Comparison of ENCODE assay signal across 9 cellular contexts in genomic region chr1:45013551-45014209, GRCh38. TPM values are rescaled to one million over a fixed set of nuclear protein-coding genes. Genes with fewer than 3 reads are reported as not detected.
DNase-seq lines count a peak whose midpoint lies in the region; ATAC-seq and TF ChIP-seq lines count a peak whose summit lies in the region.
"Had no signal": no experiment of that assay in that cellular context is flagged by ENCODE, and none has a peak within 500 bp of the region (broad histone marks: within the 10 kb centered on the region; RNA-seq: fewer than 3 reads in every experiment).

No MANE protein-coding gene starts in this region.

- H3K9me2 ChIP-seq in PC-3 (replicated peaks; ENCODE audit: low read length), result no peaks in the 10 kb centered on the region

- H3K27ac Mint-ChIP-seq in T-helper 2 cell treated with Interferon-gamma antibody and Interleukin-4, amounts not matched to agents 5 μg/mL and 100 μg/mL, for 36 hours, result no peak overlapping the region

- H3K27me3 ChIP-seq in PC-3 (ENCODE audit: low read length), result no peaks in the 10 kb centered on the region
- H3K27me3 ChIP-seq in skeletal muscle satellite cell (ENCODE audit: control insufficient read depth, insufficient read depth, low read length), result no peaks in the 10 kb centered on the region
- H3K27me3 ChIP-seq: SJCRH30 had no signal

- H3K27ac ChIP-seq in PC-3 (ENCODE audit: low read length), result no peak overlapping the region
- H3K27ac ChIP-seq: SJCRH30 had no signal

- CTCF ChIA-PET in PC-3 (lab: Charles Lee), result interaction anchor here (0.7 to 3.2 kb wide), 7 partner anchors 220 to 478 kb away, joined by 3 to 28 read pairs (median 5); partner anchors contain the start of gene RNU5D-1

- H3K4me1 ChIP-seq in PC-3 (ENCODE audit: insufficient read depth, low read length) (peaks cover 25% of the 10 kb centered on the region), skeletal muscle satellite cell (ENCODE audit: control insufficient read depth, insufficient read depth, low read length) (peaks cover 25% of the 10 kb centered on the region)
- H3K4me1 ChIP-seq: SJCRH30 had no signal

- peaks cover 28% of the 10 kb centered on the region for H3K4me1 Mint-ChIP-seq in T-helper 2 cell treated with Interferon-gamma antibody and Interleukin-4, amounts not matched to agents 5 μg/mL and 100 μg/mL, for 36 hours (ENCODE audit: low read depth)

- DNase-seq in T-helper 2 cell treated with Interferon-gamma antibody and Interleukin-4, amounts not matched to agents 5 μg/mL and 100 μg/mL, for 36 hours (ENCODE audit: low spot score), result no peak
- DNase-seq in T-helper 2 cell (no peak), PC-3 (no peak), erythroblast (lab: John Stamatoyannopoulos, UW) (peak; percentile 34 to 53), NCI-H2196 (lab: John Stamatoyannopoulos, UW; ENCODE audit: unreplicated experiment) (no peak), cortex of kidney (lab: John Stamatoyannopoulos, UW) (no peak), NCI-H128 (lab: John Stamatoyannopoulos, UW; ENCODE audit: unreplicated experiment) (no peak)

- no peak for TF ChIP-seq CTCF in PC-3 (conservative IDR thresholded peaks at IDR 0.05; ENCODE audit: low read depth, low read length)

- no peaks in the 10 kb centered on the region for H4K20me1 ChIP-seq in PC-3 (ENCODE audit: low read length)

- TF ChIP-seq POLR2A in erythroblast (IDR thresholded peaks at IDR 0.05; ENCODE audit: low read length), result no peak

- no peaks in the 10 kb centered on the region for H3F3A ChIP-seq in PC-3 (ENCODE audit: low read length, unreplicated experiment)

- H3K4me3 Mint-ChIP-seq in T-helper 2 cell treated with Interferon-gamma antibody and Interleukin-4, amounts not matched to agents 5 μg/mL and 100 μg/mL, for 36 hours, result peak overlapping the region; percentile 93

- peak overlapping the region; percentile 98 for H3K4me2 ChIP-seq in PC-3 (ENCODE audit: low read length)
- peak overlapping the region; percentile 84 for H3K4me2 ChIP-seq in skeletal muscle satellite cell (ENCODE audit: low read length)

- peak overlapping the region; percentile 70; the same call in 1 of the 2 replicates for H3K9ac ChIP-seq in PC-3 (ENCODE audit: low read length)
- H3K9ac ChIP-seq in skeletal muscle satellite cell (ENCODE audit: low read depth, low read length), result peak overlapping the region; percentile 87

- H3K79me2 ChIP-seq in PC-3 (ENCODE audit: low read length), result peaks cover 27% of the 10 kb centered on the region

- peaks cover 13% of the 10 kb centered on the region for H3K36me3 Mint-ChIP-seq in T-helper 2 cell treated with Interferon-gamma antibody and Interleukin-4, amounts not matched to agents 5 μg/mL and 100 μg/mL, for 36 hours (ENCODE audit: low read depth)

- H3K36me3 ChIP-seq in PC-3 (ENCODE audit: low read depth, low read length), result no peaks in the 10 kb centered on the region
- peaks cover 29% of the 10 kb centered on the region for H3K36me3 ChIP-seq in skeletal muscle satellite cell (ENCODE audit: insufficient read depth, low read length)

- no TSS peak for BruUV-seq in PC-3 (replicated peaks; lab: Mats Ljungman, UMichigan)

- POLR2A ChIA-PET in PC-3 (lab: Charles Lee; ENCODE audit: unreplicated experiment), result interaction anchor here (0.5 to 0.6 kb wide), 2 partner anchors 283 to 477 kb away, joined by 3 read pairs; partner anchors contain the start of gene TESK2

- intact Hi-C loops in PC-3 (cut with micrococcal nuclease), result loop anchor here (1.0 to 5.0 kb wide), 5 partner anchors 86 to 327 kb away; partner anchors contain the start of genes MUTYH and TOE1

- H3K9me3 Mint-ChIP-seq in T-helper 2 cell treated with Interferon-gamma antibody and Interleukin-4, amounts not matched to agents 5 μg/mL and 100 μg/mL, for 36 hours, result no peaks in the 10 kb centered on the region

- no peak overlapping the region for H2AFZ ChIP-seq in PC-3 (ENCODE audit: low read length)

- no peak for ATAC-seq in PC-3

- H3K4me3 ChIP-seq in PC-3 (ENCODE audit: low read length) (peak overlapping the region; percentile 93), skeletal muscle satellite cell (ENCODE audit: low read length) (peak overlapping the region; percentile 74)

- H3K27me3 Mint-ChIP-seq in T-helper 2 cell treated with Interferon-gamma antibody and Interleukin-4, amounts not matched to agents 5 μg/mL and 100 μg/mL, for 36 hours (ENCODE audit: low read depth), result no peaks in the 10 kb centered on the region

- H3K9me3 ChIP-seq in PC-3 (ENCODE audit: low read length) (no peaks in the 10 kb centered on the region), skeletal muscle satellite cell (replicated peaks; ENCODE audit: low read length) (no peaks in the 10 kb centered on the region)
- H3K9me3 ChIP-seq: SJCRH30 had no signal

RNA-seq across cellular contexts. Expression of gene UROD, which starts 1.6 kb away (rescaled TPM):
- 167 and 168 TPM in 2 replicates for total RNA-seq in PC-3 (2014; rRNA removed)
- 130 and 155 TPM in 2 replicates for total RNA-seq in skeletal muscle satellite cell (2012; rRNA removed)

RNA-seq across cellular contexts. Expression of gene HECTD3, which starts 2.6 kb away (rescaled TPM):
- total RNA-seq in PC-3 (2014; rRNA removed), result 25.3 and 32.8 TPM in 2 replicates
- 20.5 and 23.8 TPM in 2 replicates for total RNA-seq in skeletal muscle satellite cell (2012; rRNA removed)

RNA-seq across cellular contexts. Expression of gene EIF2B3, which starts 27.3 kb away (rescaled TPM):
- 37.1 and 38.9 TPM in 2 replicates for total RNA-seq in PC-3 (2014; rRNA removed)
- 45.6 and 54.8 TPM in 2 replicates for total RNA-seq in skeletal muscle satellite cell (2012; rRNA removed)

Comparison
In these comparisons a context has a peak if more than half of its experiments do, and no peak if none do; other contexts are left out.
1. DNase-seq: peak in erythroblast (2 of 2); none in T-helper 2 cell treated with Interferon-gamma antibody and Interleukin-4, amounts not matched to agents 5 μg/mL and 100 μg/mL, for 36 hours (single experiment), T-helper 2 cell (0 of 5), PC-3 (single experiment), NCI-H2196 (single experiment), cortex of kidney (single experiment) and NCI-H128 (single experiment).